ENCODE assay signal across 8 cellular contexts in the genomic region with DNA sequence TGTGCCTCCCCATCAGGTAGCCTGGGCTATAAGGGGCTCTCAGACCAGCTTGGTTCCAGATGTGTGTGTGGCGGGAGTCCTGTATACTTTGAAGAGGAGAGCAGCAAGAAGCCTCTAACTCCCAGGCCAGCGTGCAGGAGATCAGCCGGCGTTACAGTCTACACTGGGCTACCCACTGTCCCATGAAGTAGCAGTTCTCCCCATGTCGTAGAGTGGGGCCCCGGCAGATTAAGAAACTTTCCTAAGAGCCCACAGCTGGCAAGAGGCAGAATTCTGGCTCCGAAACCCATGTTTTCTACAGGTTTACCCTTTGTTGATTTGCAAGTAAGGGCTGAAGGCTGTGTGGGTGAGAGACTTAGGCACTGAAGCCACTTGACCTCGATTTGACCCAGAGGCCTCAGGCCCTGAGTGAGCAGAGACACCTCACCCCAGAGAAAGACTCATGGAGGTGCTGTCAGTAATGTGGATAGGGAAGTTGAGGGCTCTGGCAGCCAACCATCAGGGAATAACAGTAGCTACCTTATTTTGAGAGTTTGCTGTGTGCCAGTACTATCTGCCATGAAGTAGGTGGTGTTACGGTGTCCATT. TPM values are rescaled to one million over a fixed set of nuclear protein-coding genes. Genes with fewer than 3 reads are reported as not detected.
A peak's percentile ranks its signal among the peaks of the same experiment; 100 is the strongest.
DNase-seq lines count a peak whose midpoint lies in the region; ATAC-seq and TF ChIP-seq lines count a peak whose summit lies in the region.

No MANE protein-coding gene starts in this region.

- peak overlapping the region; percentile 86 for H3K4me2 ChIP-seq in PC-3 (ENCODE audit: low read length)

- ATAC-seq in activated CD8-positive, alpha-beta memory T cell treated with anti-CD3 and anti-CD28 coated beads, Interleukin-2, amount 10 ng/mL, durations not matched to agents 7 days and 5 days = peak; percentile 2
- ATAC-seq in PC-3 = no peak

- H3K36me3 ChIP-seq in PC-3 (ENCODE audit: low read depth, low read length) (no peaks in the 10 kb centered on the region), duodenal mucosa (ENCODE audit: control insufficient read depth in 1 of 2, insufficient read depth in 2 of 2, low read length in 2 of 2) (no peaks in the 10 kb centered on the region), neuron (ENCODE audit: insufficient read depth, low read length) (no peaks in the 10 kb centered on the region)

- no peak for TF ChIP-seq CTCF in PC-3 (conservative IDR thresholded peaks at IDR 0.05; ENCODE audit: low read depth, low read length)

- peak; percentile 61 for DNase-seq in activated CD8-positive, alpha-beta memory T cell treated with anti-CD3 and anti-CD28 coated beads, Interleukin-2, amount 10 ng/mL, durations not matched to agents 7 days and 5 days
- DNase-seq in activated CD8-positive, alpha-beta memory T cell treated with anti-CD3 and anti-CD28 coated beads, Interleukin-2, amount 50 U/mL, for 4 hours = no peak
- DNase-seq in PC-3 = no peak
- no peak for DNase-seq in activated effector memory CD4-positive, alpha-beta T cell treated with Interleukin-2 at 50 U/mL for 16 hours
- no peak for DNase-seq in middle frontal gyrus (ENCODE audit: extremely low spot score, low spot score)
- no peak for DNase-seq in NCI-H510A treated with DMSO at 0.1 percent for 48 hours (lab: John Stamatoyannopoulos, UW)

- H3K79me2 ChIP-seq in PC-3 (ENCODE audit: low read length) = peaks cover 40% of the 10 kb centered on the region

- no peaks in the 10 kb centered on the region for H3K27me3 ChIP-seq in PC-3 (ENCODE audit: low read length)
- no peaks in the 10 kb centered on the region for H3K27me3 ChIP-seq in duodenal mucosa (ENCODE audit: control insufficient read depth in 1 of 2, insufficient read depth in 2 of 2, low read length in 2 of 2)
- peaks cover 27% of the 10 kb centered on the region for H3K27me3 ChIP-seq in neuron (ENCODE audit: insufficient read depth, low read length)

- no peaks in the 10 kb centered on the region for H3K9me2 ChIP-seq in PC-3 (replicated peaks; ENCODE audit: low read length)

- H3K9ac ChIP-seq in PC-3 (ENCODE audit: low read length) (peak overlapping the region; percentile 69; the same call in 1 of the 2 replicates), duodenal mucosa (ENCODE audit: low read depth in 1 of 2, low read length in 2 of 2) (peak overlapping the region; percentile 66 to 82)

- no peaks in the 10 kb centered on the region for H3K27me3 Mint-ChIP-seq in activated CD8-positive, alpha-beta memory T cell treated with anti-CD3 and anti-CD28 coated beads, Interleukin-2, amount 10 ng/mL, durations not matched to agents 7 days and 5 days

- H3K4me1 ChIP-seq in PC-3 (ENCODE audit: insufficient read depth, low read length) = peaks cover 41% of the 10 kb centered on the region
- peaks cover 43% of the 10 kb centered on the region in 2 donors for H3K4me1 ChIP-seq in duodenal mucosa (ENCODE audit: control insufficient read depth in 1 of 2, insufficient read depth in 2 of 2, low read length in 2 of 2)
- peaks cover 17% of the 10 kb centered on the region for H3K4me1 ChIP-seq in neuron (ENCODE audit: insufficient read depth, low read length)

- H3K4me3 Mint-ChIP-seq in activated CD8-positive, alpha-beta memory T cell treated with anti-CD3 and anti-CD28 coated beads, Interleukin-2, amount 10 ng/mL, durations not matched to agents 7 days and 5 days = peak overlapping the region; percentile 82

- intact Hi-C loops in PC-3 (cut with micrococcal nuclease) = loop anchor here (1.0 to 5.0 kb wide), 4 partner anchors 36 to 87 kb away; no protein-coding TSS in a partner anchor

- H2AFZ ChIP-seq in PC-3 (ENCODE audit: low read length) (peak overlapping the region; percentile 92), neuron (ENCODE audit: low read depth, low read length) (peak overlapping the region; percentile 96)

- POLR2A ChIA-PET in PC-3 (lab: Charles Lee; ENCODE audit: unreplicated experiment) = no interaction called here

- H3K9me3 ChIP-seq in PC-3 (ENCODE audit: low read length) = no peaks in the 10 kb centered on the region
- no peaks in the 10 kb centered on the region for H3K9me3 ChIP-seq in duodenal mucosa (ENCODE audit: control insufficient read depth in 1 of 2, low read length in 2 of 2)
- H3K9me3 ChIP-seq in neuron (ENCODE audit: low read length) = peaks cover 2% of the 10 kb centered on the region

- TSS peak; percentile 79 for BruUV-seq in PC-3 (replicated peaks; lab: Mats Ljungman, UMichigan)

- H3K27ac ChIP-seq in PC-3 (ENCODE audit: low read length) = no peak overlapping the region; the same call in 1 of the 2 replicates
- H3K27ac ChIP-seq in duodenal mucosa (ENCODE audit: low read depth, low read length) = peak overlapping the region; percentile 80

- peaks cover 2% of the 10 kb centered on the region for H3K36me3 Mint-ChIP-seq in activated CD8-positive, alpha-beta memory T cell treated with anti-CD3 and anti-CD28 coated beads, Interleukin-2, amount 10 ng/mL, durations not matched to agents 7 days and 5 days

- H3K27ac Mint-ChIP-seq in activated CD8-positive, alpha-beta memory T cell treated with anti-CD3 and anti-CD28 coated beads, Interleukin-2, amount 10 ng/mL, durations not matched to agents 7 days and 5 days = peak overlapping the region; percentile 96

- no peaks in the 10 kb centered on the region for H3K9me3 Mint-ChIP-seq in activated CD8-positive, alpha-beta memory T cell treated with anti-CD3 and anti-CD28 coated beads, Interleukin-2, amount 10 ng/mL, durations not matched to agents 7 days and 5 days (ENCODE audit: low read depth)

- H3F3A ChIP-seq in PC-3 (ENCODE audit: low read length, unreplicated experiment) = no peaks in the 10 kb centered on the region

- peaks cover 41% of the 10 kb centered on the region for H3K4me1 Mint-ChIP-seq in activated CD8-positive, alpha-beta memory T cell treated with anti-CD3 and anti-CD28 coated beads, Interleukin-2, amount 10 ng/mL, durations not matched to agents 7 days and 5 days

- no peaks in the 10 kb centered on the region for H4K20me1 ChIP-seq in PC-3 (ENCODE audit: low read length)

- CTCF ChIA-PET in activated CD8-positive, alpha-beta memory T cell treated with anti-CD3 and anti-CD28 coated beads, Interleukin-2, amount 10 ng/mL, durations not matched to agents 7 days and 5 days (lab: Charles Lee) = interaction anchor here (0.8 to 2.1 kb wide), 6 partner anchors 8 to 88 kb away, joined by 3 to 8 read pairs (median 4); no protein-coding TSS in a partner anchor
- CTCF ChIA-PET in PC-3 (lab: Charles Lee) = no interaction called here

- H3K4me3 ChIP-seq in PC-3 (ENCODE audit: low read length) = peak overlapping the region; percentile 63; the same call in 1 of the 2 replicates
- peak overlapping the region; percentile 67 to 71 for H3K4me3 ChIP-seq in duodenal mucosa (ENCODE audit: low read depth in 1 of 2, low read length in 2 of 2)
- peak overlapping the region; percentile 61 for H3K4me3 ChIP-seq in neuron (ENCODE audit: low read length)

RNA-seq across cellular contexts. Expression of gene B4GALT1, which starts 0.9 kb away (rescaled TPM):
- total RNA-seq in activated CD8-positive, alpha-beta memory T cell treated with anti-CD3 and anti-CD28 coated beads, Interleukin-2, amount 10 ng/mL, durations not matched to agents 7 days and 5 days = 10 to 100 TPM; 33.8 to 35.2 TPM
- total RNA-seq in PC-3 (2014; rRNA removed) = 14.8 and 23.1 TPM in 2 replicates
